8 cellular contexts compared by ENCODE assay signal in genomic region chr5:65721775-65722574, GRCh38. TPM values are rescaled to one million over a fixed set of nuclear protein-coding genes. Genes with fewer than 3 reads are reported as not detected.
A peak's percentile ranks its signal among the peaks of the same experiment; 100 is the strongest.
DNase-seq lines count a peak whose midpoint lies in the region; ATAC-seq and TF ChIP-seq lines count a peak whose summit lies in the region.

Gene NLN, plus strand, starts transcription at chr5:65722205. Its CDS starts 169 bp downstream, at chr5:65722374.
Gene SGTB, minus strand, starts transcription at chr5:65722109. Its CDS starts 1,302 bp downstream, at chr5:65720807.

- CTCF ChIA-PET in activated naive CD4-positive, alpha-beta T cell treated with anti-CD3 and anti-CD28 coated beads, Interleukin-2, amount 10 ng/mL, durations not matched to agents 7 days and 5 days (lab: Charles Lee), result interaction anchor here (0.8 kb wide), 1 partner anchor 10 kb away, joined by 3 read pairs; no protein-coding TSS in a partner anchor

- peaks cover 41% of the 10 kb centered on the region for H3K4me1 ChIP-seq in Karpas-422 (ENCODE audit: low read length)

- H4K20me1 ChIP-seq in Karpas-422 (ENCODE audit: insufficient read depth, low read depth, low read length), result no peaks in the 10 kb centered on the region

- H2AFZ ChIP-seq in Karpas-422 (ENCODE audit: low read length), result peak within 1 kb of the TSS; percentile 80

- peaks cover 95% of the 10 kb centered on the region for H3K79me2 ChIP-seq in Karpas-422 (ENCODE audit: low read length)

- H3K4me1 Mint-ChIP-seq in activated naive CD4-positive, alpha-beta T cell treated with anti-CD3 and anti-CD28 coated beads, Interleukin-2, amount 10 ng/mL, durations not matched to agents 7 days and 5 days, result peaks cover 41% of the 10 kb centered on the region

- H3K27ac ChIP-seq in Karpas-422 (ENCODE audit: low read length) (peak within 1 kb of the TSS; percentile 67), temporal lobe (ENCODE audit: low read depth, low read length) (peak within 1 kb of the TSS; percentile 88)

- no peaks in the 10 kb centered on the region for H3K27me3 ChIP-seq in Karpas-422 (ENCODE audit: low read length)

- peak within 1 kb of the TSS; percentile 93 for H3K9ac ChIP-seq in Karpas-422 (ENCODE audit: low read length)

- H3K4me3 ChIP-seq in Karpas-422 (ENCODE audit: low read length), result peak within 1 kb of the TSS; percentile 87

- no peaks in the 10 kb centered on the region for H3K27me3 Mint-ChIP-seq in activated naive CD4-positive, alpha-beta T cell treated with anti-CD3 and anti-CD28 coated beads, Interleukin-2, amount 10 ng/mL, durations not matched to agents 7 days and 5 days

- peak within 1 kb of the TSS; percentile 92 for H3K4me3 Mint-ChIP-seq in activated naive CD4-positive, alpha-beta T cell treated with anti-CD3 and anti-CD28 coated beads, Interleukin-2, amount 10 ng/mL, durations not matched to agents 7 days and 5 days

- in situ Hi-C loops in SK-MEL-5 (cut with HindIII; ENCODE audit: low pct_unique_long_range_greater_than_20kb, low sequenced_read_pairs), result no loop called here

- ATAC-seq in GM21786 (IDR thresholded peaks at IDR 0.05; ENCODE audit: unreplicated experiment), result peak; percentile 86
- peak; percentile 100 for ATAC-seq in omental fat pad (ENCODE audit: low FRiP score)

- DNase-seq in ELR (ENCODE audit: low read depth) (peak; percentile 88), Karpas-422 (peak; percentile 94), SK-MEL-5 (ENCODE audit: low read depth, low spot score) (peak; percentile 79), globus pallidus (ENCODE audit: low spot score) (peak; percentile 88), omental fat pad (ENCODE audit: low spot score) (peak; percentile 64)
- DNase-seq in activated naive CD4-positive, alpha-beta T cell treated with anti-CD3 and anti-CD28 coated beads, Interleukin-2, amount 10 ng/mL, durations not matched to agents 7 days and 5 days, result peak; percentile 88

- peaks cover 9% of the 10 kb centered on the region for H3K36me3 Mint-ChIP-seq in activated naive CD4-positive, alpha-beta T cell treated with anti-CD3 and anti-CD28 coated beads, Interleukin-2, amount 10 ng/mL, durations not matched to agents 7 days and 5 days

- H3K27ac Mint-ChIP-seq in activated naive CD4-positive, alpha-beta T cell treated with anti-CD3 and anti-CD28 coated beads, Interleukin-2, amount 10 ng/mL, durations not matched to agents 7 days and 5 days, result peak within 1 kb of the TSS; percentile 89

- H3K9me3 ChIP-seq in Karpas-422 (ENCODE audit: low read length), result no peaks in the 10 kb centered on the region

- no peaks in the 10 kb centered on the region for H3K9me3 Mint-ChIP-seq in activated naive CD4-positive, alpha-beta T cell treated with anti-CD3 and anti-CD28 coated beads, Interleukin-2, amount 10 ng/mL, durations not matched to agents 7 days and 5 days

- no peak for TF ChIP-seq CTCF in omental fat pad (IDR thresholded peaks at IDR 0.05)

- H3K4me2 ChIP-seq in Karpas-422 (ENCODE audit: low read depth, low read length, poor library complexity, severe bottlenecking), result peak within 1 kb of the TSS; percentile 77

- H3K36me3 ChIP-seq in Karpas-422 (ENCODE audit: insufficient read depth, low read length), result peaks cover 20% of the 10 kb centered on the region

- no peaks in the 10 kb centered on the region for H3K9me2 ChIP-seq in Karpas-422 (replicated peaks; ENCODE audit: insufficient read depth, low read length)

RNA-seq across cellular contexts. Expression of gene NLN, which starts in this region (rescaled TPM):
- 29.1 and 46.5 TPM in 2 replicates for total RNA-seq in Karpas-422 (2014; rRNA removed; shearing (Covaris generic); ENCODE audit: low replicate concordance)
- total RNA-seq in SK-MEL-5 (2014; rRNA removed; shearing (Covaris generic)), result 31.0 and 31.4 TPM in 2 replicates
- polyA plus RNA-seq in SK-MEL-5 (2015; cell fraction: cytosol; rRNA removed), result 16.0 and 25.3 TPM in 2 replicates
- 6.0 and 19.9 TPM in 2 replicates for polyA plus RNA-seq in SK-MEL-5 (2015; cell fraction: nucleus; rRNA removed)
- total RNA-seq in omental fat pad (10 to 100 TPM in 3 of 4 donors, 1 to 10 TPM in 1; 8.4 to 31.6 (median 14.5) TPM), temporal lobe (61.2 TPM)

RNA-seq across cellular contexts. Expression of gene SGTB, which starts in this region (rescaled TPM):
- 7.4 and 10.2 TPM in 2 replicates for total RNA-seq in Karpas-422 (2014; rRNA removed; shearing (Covaris generic); ENCODE audit: low replicate concordance)
- total RNA-seq in SK-MEL-5 (2014; rRNA removed; shearing (Covaris generic)), result 11.1 and 12.0 TPM in 2 replicates
- polyA plus RNA-seq in SK-MEL-5 (2015; cell fraction: cytosol; rRNA removed), result 5.2 and 7.2 TPM in 2 replicates
- 2.3 and 4.3 TPM in 2 replicates for polyA plus RNA-seq in SK-MEL-5 (2015; cell fraction: nucleus; rRNA removed)
- 10 to 100 TPM in 2 of 4 donors, 1 to 10 TPM in 2; 5.7 to 12.6 (median 10.4) TPM for total RNA-seq in omental fat pad
- 20.7 TPM for total RNA-seq in temporal lobe

Comparison
In these comparisons a context has a peak if more than half of its experiments do, and no peak if none do; other contexts are left out.
1. Peak in every context shown above with its lines: DNase-seq, ATAC-seq, H3K4me3 ChIP-seq and H3K27ac ChIP-seq.